Comparison of ENCODE assay signal across 13 cellular contexts in genomic region chr18:55833543-55833942, GRCh38.
DNase-seq lines count a peak whose midpoint lies in the region; ATAC-seq and TF ChIP-seq lines count a peak whose summit lies in the region.
"Had no signal": no experiment of that assay in that cellular context is flagged by ENCODE, and none has a peak within 500 bp of the region (broad histone marks: within the 10 kb centered on the region; RNA-seq: fewer than 3 reads in every experiment).

No MANE protein-coding gene starts in this region.

- no peak overlapping the region for H3K18ac ChIP-seq in H9 (ENCODE audit: insufficient read length, low read depth, low read length)

- H3K9ac ChIP-seq in SK-N-SH (no peak overlapping the region; the same call in 1 of the 2 replicates), H9 (ENCODE audit: extremely low read depth, insufficient read length, low read length) (no peak overlapping the region)
- H3K9ac ChIP-seq: KMS-11, parathyroid adenoma had no signal

- H3K27ac ChIP-seq in SK-N-SH (ENCODE audit: low read depth in 2 of 2, low read length in 1 of 2) (peak overlapping the region; percentile 28 to 83; a peak in 3 of 4 replicates), H9 (ENCODE audit: insufficient read length, low read depth, low read length) (no peak overlapping the region)
- H3K27ac ChIP-seq: KMS-11, parathyroid adenoma had no signal

- H3K36me3 ChIP-seq in SK-N-SH (replicated peaks in 1 of 2; ENCODE audit: control insufficient read depth in 1 of 2, insufficient read depth in 2 of 2, low read length in 1 of 2) = no peaks in the 10 kb centered on the region

- H3K27ac Mint-ChIP-seq in H9 = no peak overlapping the region
- H3K27ac Mint-ChIP-seq: T-helper 1 cell treated with Interleukin-12 subunit alpha and Interleukin-12 subunit beta and Interleukin-4 antibody, amounts not matched to agents 30 μg/mL and 1 μg/mL, for 36 hours had no signal

- H4K8ac ChIP-seq in H9 (replicated peaks; ENCODE audit: insufficient read length, low read depth, low read length) = no peak overlapping the region

- CTCF ChIA-PET in SK-N-SH (lab: Yijun Ruan, JAX) = interaction anchor here (0.9 kb wide), 1 partner anchor 19 kb away, joined by 3 read pairs; no protein-coding TSS in a partner anchor

- H3K4ac ChIP-seq in H9 (ENCODE audit: low read depth, low read length) = no peak overlapping the region

- H3K14ac ChIP-seq in H9 (ENCODE audit: insufficient read depth, low read length) = no peak overlapping the region

- POLR2A ChIA-PET in SK-N-SH (lab: Yijun Ruan, JAX) = no interaction called here

- H3K4me3 Mint-ChIP-seq in H9 = no peak overlapping the region
- H3K4me3 Mint-ChIP-seq: T-helper 1 cell treated with Interleukin-12 subunit alpha and Interleukin-12 subunit beta and Interleukin-4 antibody, amounts not matched to agents 30 μg/mL and 1 μg/mL, for 36 hours had no signal

- no peak overlapping the region for H2BK15ac ChIP-seq in H9 (ENCODE audit: low read depth, low read length)

- H3K4me1 ChIP-seq in SK-N-SH (ENCODE audit: control insufficient read depth in 1 of 2, insufficient read depth in 2 of 2, low read depth in 1 of 2, low read length in 1 of 2) (peaks cover 3 to 4% of the 10 kb centered on the region in 2 experiments; a peak in 2 of 4 replicates), H9 (ENCODE audit: insufficient read depth, low read length) (no peaks in the 10 kb centered on the region)
- H3K4me1 ChIP-seq: parathyroid adenoma had no signal

- no peaks in the 10 kb centered on the region for H3K27me3 Mint-ChIP-seq in H9 (ENCODE audit: low read depth)

- H4K20me1 ChIP-seq in SK-N-SH (ENCODE audit: insufficient read depth) (no peaks in the 10 kb centered on the region), H9 (ENCODE audit: control insufficient read depth, insufficient read depth, insufficient read length) (no peaks in the 10 kb centered on the region)

- no peak overlapping the region for H4K5ac ChIP-seq in H9 (ENCODE audit: insufficient read length, low read depth, low read length)

- H3K79me1 ChIP-seq in H9 (ENCODE audit: insufficient read depth, low read depth, low read length, poor library complexity, severe bottlenecking) = no peaks in the 10 kb centered on the region

- no peak overlapping the region for H4K91ac ChIP-seq in H9 (ENCODE audit: insufficient read length, low read depth, low read length)

- H3K9me2 ChIP-seq in SK-N-SH = no peaks in the 10 kb centered on the region

- H3K23ac ChIP-seq in H9 (ENCODE audit: insufficient read length, low read depth, low read length) = no peak overlapping the region

- H3K56ac ChIP-seq in H9 (ENCODE audit: insufficient read length, low read depth, low read length) = no peak overlapping the region

- H3K27me3 ChIP-seq in SK-N-SH (ENCODE audit: insufficient read depth) (no peaks in the 10 kb centered on the region), H9 (ENCODE audit: insufficient read depth, low read length) (no peaks in the 10 kb centered on the region)

- H2BK5ac ChIP-seq in H9 (ENCODE audit: insufficient read length, low read length) = no peak overlapping the region

- no peak overlapping the region for H2AK5ac ChIP-seq in H9 (ENCODE audit: insufficient read length, low read length)

- 15% methylated on average over 4 of the region's 4 CpGs for WGBS in SK-N-SH (ENCODE audit: low lambda C conversion rate)
- no CpG with 5 or more reads among the region's 4 CpGs for WGBS in H9 (ENCODE audit: extremely low coverage, insufficient read length, low lambda C conversion rate)

- H3K9me3 ChIP-seq in SK-N-SH (no peaks in the 10 kb centered on the region), H9 (ENCODE audit: control insufficient read depth, low read depth, low read length) (no peaks in the 10 kb centered on the region)

- H2BK120ac ChIP-seq in H9 (ENCODE audit: low read depth, low read length, poor library complexity, severe bottlenecking) = no peak overlapping the region

- no peak overlapping the region for H2BK12ac ChIP-seq in H9 (ENCODE audit: insufficient read length, low read depth, low read length)

- no peak overlapping the region for H3K4me3 ChIP-seq in SK-N-SH (ENCODE audit: low read depth in 2 of 2, low read length in 1 of 2)
- no peak overlapping the region for H3K4me3 ChIP-seq in fibroblast of the aortic adventitia (ENCODE audit: low read depth, low read length)

- TF ChIP-seq RAD21 in SK-N-SH (IDR thresholded peaks at IDR 0.05; ENCODE audit: low read length) = no peak

- TF ChIP-seq EP300 in SK-N-SH (IDR thresholded peaks at IDR 0.05; ENCODE audit: borderline replicate concordance in 1 of 2, low read depth in 1 of 2, low read length in 1 of 2) = peak in 1 of 2 experiments; percentile 94; a peak in 2 of 4 replicates

- H3T11ph ChIP-seq in H9 (ENCODE audit: low read length) = no peak overlapping the region

- H3K4me1 Mint-ChIP-seq in H9 = 0 out of 4 replicates have a peak, but pooled peaks cover 0 to 3% of the 10 kb centered on the region in 2 experiments

- ATAC-seq in sciatic nerve = peak; percentile 83
- ATAC-seq in HG02938 (IDR thresholded peaks at IDR 0.05; ENCODE audit: unreplicated experiment) = no peak

- H3F3A ChIP-seq in SK-N-SH (replicated peaks; ENCODE audit: insufficient read depth) = peaks cover 1% of the 10 kb centered on the region

- no peak overlapping the region; the same call in 1 of the 2 replicates for H2AFZ ChIP-seq in SK-N-SH (ENCODE audit: low read depth)
- no peak overlapping the region for H2AFZ ChIP-seq in H9 (ENCODE audit: low read length)
- H2AFZ ChIP-seq: parathyroid adenoma had no signal

- TF ChIP-seq CTCF in SK-N-SH (IDR thresholded peaks at IDR 0.05) (no peak), fibroblast of the aortic adventitia (IDR thresholded peaks at IDR 0.05; ENCODE audit: insufficient read depth, low read length) (no peak), H9 (conservative IDR thresholded peaks at IDR 0.05) (no peak)

- DNase-seq in GM04503 (ENCODE audit: low read depth) = peak; percentile 97
- DNase-seq in SK-N-SH = no peak
- peak; percentile 97 for DNase-seq in fibroblast of the aortic adventitia (ENCODE audit: low read depth)
- no peak for DNase-seq in sciatic nerve (ENCODE audit: low spot score)
- no peak for DNase-seq in NCI-H2029 treated with DMSO at 0.1 percent for 48 hours (lab: John Stamatoyannopoulos, UW)
- DNase-seq in H9 = no peak
- DNase-seq in DMS153 (lab: John Stamatoyannopoulos, UW) = no peak
- DNase-seq: cerebellar nuclear complex, NCI-H526 treated with DMSO at 0.1 percent for 48 hours had no signal

- H2BK20ac ChIP-seq in H9 (ENCODE audit: low read depth, low read length, poor library complexity, severe bottlenecking) = no peak overlapping the region

- H3K79me2 ChIP-seq in SK-N-SH (ENCODE audit: insufficient read depth) (no peaks in the 10 kb centered on the region), H9 (ENCODE audit: insufficient read depth, low read length) (no peaks in the 10 kb centered on the region)
- H3K79me2 ChIP-seq: parathyroid adenoma had no signal

- peaks cover 0 to 8% (median 5%) of the 10 kb centered on the region in 3 experiments; a peak in 2 of 7 replicates for H3K36me3 Mint-ChIP-seq in H9 (ENCODE audit: insufficient read depth in 1 of 3, low read depth in 3 of 3)

- no peaks in the 10 kb centered on the region for H3K23me2 ChIP-seq in H9 (ENCODE audit: insufficient read length, low read depth, low read length, poor library complexity, severe bottlenecking)

- H3K4me2 ChIP-seq in SK-N-SH = no peak overlapping the region
- no peak overlapping the region for H3K4me2 ChIP-seq in H9 (ENCODE audit: insufficient read depth, insufficient read length, low read length)
- H3K4me2 ChIP-seq: KMS-11 had no signal

- H3K9me3 Mint-ChIP-seq in H9 = no peaks in the 10 kb centered on the region; a peak in 1 of 5 replicates

- intact Hi-C loops in sciatic nerve (cut with DNase I) = no loop called here

TF ChIP-seq in SK-N-SH, 30 proteins besides CTCF, POLR2A, EP300 and RAD21 (continues in another document):
- TF ChIP-seq FOSL2 (IDR thresholded peaks at IDR 0.05; ENCODE audit: borderline replicate concordance, low read depth) (peak; percentile 99), JUND (IDR thresholded peaks at IDR 0.05) (peak; percentile 99), MEF2A (IDR thresholded peaks at IDR 0.05; ENCODE audit: borderline replicate concordance, low read depth) (no peak), TAF1 (IDR thresholded peaks at IDR 0.05; ENCODE audit: borderline replicate concordance, low read depth, low read length) (no peak), EZH2phosphoT487 (IDR thresholded peaks at IDR 0.05; ENCODE audit: borderline replicate concordance, low read depth) (no peak), ELF1 (IDR thresholded peaks at IDR 0.05) (no peak), NFIC (IDR thresholded peaks at IDR 0.05; ENCODE audit: borderline replicate concordance) (peak; percentile 80), FOXJ3 (CRISPR knock-in tag; IDR thresholded peaks at IDR 0.05) (no peak), MAX (IDR thresholded peaks at IDR 0.05; ENCODE audit: low read depth) (peak; percentile 98), SIN3A (IDR thresholded peaks at IDR 0.05; ENCODE audit: borderline replicate concordance, low read depth, low read length) (0 out of 2 replicates have a peak, but pooled peaks have one; percentile 36), PBX3 (IDR thresholded peaks at IDR 0.05) (peak; percentile 74), SMC3 (IDR thresholded peaks at IDR 0.05; ENCODE audit: low read depth, low read length) (no peak), RXRA (IDR thresholded peaks at IDR 0.05; ENCODE audit: borderline replicate concordance, low read depth) (peak; percentile 84; the same call in 1 of the 2 replicates), USF2 (IDR thresholded peaks at IDR 0.05; ENCODE audit: borderline replicate concordance, low read depth, low read length) (no peak)

Comparison
In these comparisons a context has a peak if more than half of its experiments do, and no peak if none do; other contexts are left out.
1. DNase-seq: peak in GM04503 (single experiment) and fibroblast of the aortic adventitia (single experiment); none in SK-N-SH (single experiment), sciatic nerve (single experiment), NCI-H2029 treated with DMSO at 0.1 percent for 48 hours (single experiment), H9 (single experiment) and DMS153 (single experiment).